In genomic region chr17:79531191-79531590, GRCh38 we compare ENCODE assay signal across 26 cellular contexts.
"Had no signal": no experiment of that assay in that cellular context is flagged by ENCODE, and none has a peak within 500 bp of the region (broad histone marks: within the 10 kb centered on the region; RNA-seq: fewer than 3 reads in every experiment).

No MANE protein-coding gene starts in this region.

- H3K36me3 ChIP-seq: esophagus muscularis mucosa, heart right ventricle, right lobe of liver, thyroid gland, upper lobe of left lung, vagina had no signal

- H3K4me3 Mint-ChIP-seq: activated B cell treated with CpG ODN at 0.5 μM for 24 hours; activated CD8-positive, alpha-beta T cell treated with anti-CD3 and anti-CD28 coated beads for 36 hours; activated T-cell treated with anti-CD3 and anti-CD28 coated beads, Interleukin-2, amount 50 U/mL, for 4 hours; activated T-helper 17 cell treated with anti-CD3 and anti-CD28 coated beads, Interleukin-2, amount 50 U/mL, for 72 hours; dendritic cell treated with granulocyte-macrophage colony-stimulating factor and Interleukin-4, amounts not matched to agents 40 ng/mL and 50 ng/mL, for 4 days; nephron; T-cell; T-helper 2 cell treated with Interferon-gamma antibody and Interleukin-4, amounts not matched to agents 5 μg/mL and 100 μg/mL, for 36 hours had no signal

- H3K4me1 Mint-ChIP-seq: activated B cell treated with CpG ODN at 0.5 μM for 24 hours; activated T-helper 17 cell treated with anti-CD3 and anti-CD28 coated beads, Interleukin-2, amount 50 U/mL, for 72 hours; T-cell had no signal

- H3K9ac ChIP-seq: parathyroid adenoma had no signal

- H3K9me3 Mint-ChIP-seq: activated B cell treated with CpG ODN at 0.5 μM for 24 hours; activated CD8-positive, alpha-beta T cell treated with anti-CD3 and anti-CD28 coated beads for 36 hours; activated T-cell treated with anti-CD3 and anti-CD28 coated beads, Interleukin-2, amount 50 U/mL, for 4 hours; activated T-helper 17 cell treated with anti-CD3 and anti-CD28 coated beads, Interleukin-2, amount 50 U/mL, for 72 hours; dendritic cell treated with granulocyte-macrophage colony-stimulating factor and Interleukin-4, amounts not matched to agents 40 ng/mL and 50 ng/mL, for 4 days; nephron; T-cell; T-helper 2 cell treated with Interferon-gamma antibody and Interleukin-4, amounts not matched to agents 5 μg/mL and 100 μg/mL, for 36 hours had no signal

- DNase-seq: activated B cell treated with CpG ODN at 0.5 μM for 24 hours; activated CD4-positive, alpha-beta T cell treated with anti-CD3 and anti-CD28 coated beads, Interleukin-2, amount 50 U/mL, for 1 hour; activated CD8-positive, alpha-beta T cell treated with anti-CD3 and anti-CD28 coated beads for 36 hours; activated gamma-delta T cell treated with Interleukin-2 at 50 U/mL for 16 hours; activated naive CD4-positive, alpha-beta T cell treated with anti-CD3 and anti-CD28 coated beads, Interleukin-2, amount 50 U/mL, for 16 hours; activated T-cell treated with anti-CD3 and anti-CD28 coated beads, Interleukin-2, amount 50 U/mL, for 4 hours; amniotic stem cell; central memory CD4-positive, alpha-beta T cell; effector CD4-positive, alpha-beta T cell; foreskin keratinocyte; heart right ventricle; mammary epithelial cell; stimulated activated CD4-positive, alpha-beta T cell treated with anti-CD3 and anti-CD28 coated beads, Interleukin-12 subunit alpha, Interleukin-12 subunit beta, amount 100 ng/mL, for 4 hours; stimulated activated CD4-positive, alpha-beta T cell treated with anti-CD3 and anti-CD28 coated beads, Interleukin-4, amount 100 ng/mL, for 1 hour; stimulated activated naive CD8-positive, alpha-beta T cell treated with anti-CD3 and anti-CD28 coated beads, Interleukin-15, Interleukin-2, amounts not matched to agents 100 U/mL and 50 U/mL, for 24 hours; T-cell; thyroid gland had no signal

- H3K4me3 ChIP-seq: esophagus muscularis mucosa, heart right ventricle, right lobe of liver, thyroid gland, upper lobe of left lung, vagina had no signal

- H3K9me3 ChIP-seq: esophagus muscularis mucosa, heart right ventricle, right lobe of liver, thyroid gland, upper lobe of left lung, vagina had no signal

- H3K27me3 ChIP-seq: foreskin keratinocyte, right lobe of liver, thyroid gland, upper lobe of left lung, vagina had no signal

- H2AFZ ChIP-seq: parathyroid adenoma had no signal

- H3K36me3 Mint-ChIP-seq: T-cell had no signal

- H3K27ac Mint-ChIP-seq: activated B cell treated with CpG ODN at 0.5 μM for 24 hours; activated CD8-positive, alpha-beta T cell treated with anti-CD3 and anti-CD28 coated beads for 36 hours; activated T-helper 17 cell treated with anti-CD3 and anti-CD28 coated beads, Interleukin-2, amount 50 U/mL, for 72 hours; dendritic cell treated with granulocyte-macrophage colony-stimulating factor and Interleukin-4, amounts not matched to agents 40 ng/mL and 50 ng/mL, for 4 days; T-cell; T-helper 2 cell treated with Interferon-gamma antibody and Interleukin-4, amounts not matched to agents 5 μg/mL and 100 μg/mL, for 36 hours had no signal

- H3K27ac ChIP-seq: esophagus muscularis mucosa, foreskin keratinocyte, heart right ventricle, parathyroid adenoma, right lobe of liver, thyroid gland, upper lobe of left lung, vagina had no signal

- H3K4me1 ChIP-seq: esophagus muscularis mucosa, foreskin keratinocyte, heart right ventricle, parathyroid adenoma, right lobe of liver, thyroid gland, upper lobe of left lung, vagina had no signal
